In the genomic region with DNA sequence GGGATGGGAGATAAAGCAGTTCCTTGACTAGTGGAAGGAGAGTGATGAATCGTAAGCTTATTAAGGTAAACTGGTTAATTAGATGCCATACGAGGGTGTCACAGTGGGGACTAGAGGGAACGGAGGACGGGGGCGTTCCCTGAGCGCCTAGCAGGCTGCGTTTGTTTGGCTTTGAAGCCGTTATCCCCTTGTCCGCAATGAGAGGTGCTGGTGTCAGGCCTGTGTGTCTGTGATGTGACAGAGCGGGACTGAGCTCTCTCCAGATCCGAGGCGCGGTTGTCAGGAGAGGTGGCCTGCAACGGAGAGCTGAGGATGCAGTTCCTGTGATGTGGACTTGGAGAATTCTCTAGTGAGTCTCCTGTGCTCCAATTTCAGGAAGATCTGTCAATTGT, we compare ENCODE assay signal across 1 cellular context.
TF ChIP-seq lines count a peak whose summit lies in the region.

No MANE protein-coding gene starts in this region.

TF ChIP-seq in HCT116, 20 proteins besides CTCF, POLR2A, EP300 and RAD21 (continued from another document):
- TF ChIP-seq, protein P1, sequence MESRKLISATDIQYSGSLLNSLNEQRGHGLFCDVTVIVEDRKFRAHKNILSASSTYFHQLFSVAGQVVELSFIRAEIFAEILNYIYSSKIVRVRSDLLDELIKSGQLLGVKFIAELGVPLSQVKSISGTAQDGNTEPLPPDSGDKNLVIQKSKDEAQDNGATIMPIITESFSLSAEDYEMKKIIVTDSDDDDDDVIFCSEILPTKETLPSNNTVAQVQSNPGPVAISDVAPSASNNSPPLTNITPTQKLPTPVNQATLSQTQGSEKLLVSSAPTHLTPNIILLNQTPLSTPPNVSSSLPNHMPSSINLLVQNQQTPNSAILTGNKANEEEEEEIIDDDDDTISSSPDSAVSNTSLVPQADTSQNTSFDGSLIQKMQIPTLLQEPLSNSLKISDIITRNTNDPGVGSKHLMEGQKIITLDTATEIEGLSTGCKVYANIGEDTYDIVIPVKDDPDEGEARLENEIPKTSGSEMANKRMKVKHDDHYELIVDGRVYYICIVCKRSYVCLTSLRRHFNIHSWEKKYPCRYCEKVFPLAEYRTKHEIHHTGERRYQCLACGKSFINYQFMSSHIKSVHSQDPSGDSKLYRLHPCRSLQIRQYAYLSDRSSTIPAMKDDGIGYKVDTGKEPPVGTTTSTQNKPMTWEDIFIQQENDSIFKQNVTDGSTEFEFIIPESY (IDR thresholded peaks at IDR 0.05; ENCODE audit: extremely low read depth, insufficient replicate concordance, low read length), result no peak
- no peak for TF ChIP-seq CEBPB (IDR thresholded peaks at IDR 0.05; ENCODE audit: low read depth)
- no peak for TF ChIP-seq ZFX (IDR thresholded peaks at IDR 0.05)
- TF ChIP-seq POLR2AphosphoS5 (IDR thresholded peaks at IDR 0.05; ENCODE audit: low read depth, low read length), result no peak
